8 cellular contexts compared by ENCODE assay signal in genomic region chr4:2800691-2801596, GRCh38. TPM values are rescaled to one million over a fixed set of nuclear protein-coding genes. Genes with fewer than 3 reads are reported as not detected.
DNase-seq lines count a peak whose midpoint lies in the region; ATAC-seq and TF ChIP-seq lines count a peak whose summit lies in the region.

No MANE protein-coding gene starts in this region.

- H3K9ac ChIP-seq in mesendoderm (ENCODE audit: low read length): peak overlapping the region; percentile 63
- H3K9ac ChIP-seq in Karpas-422 (ENCODE audit: low read length): no peak overlapping the region

- no peak overlapping the region for H3K4ac ChIP-seq in mesendoderm (ENCODE audit: low read depth, low read length)

- peak overlapping the region; percentile 8 for H3K18ac ChIP-seq in mesendoderm (ENCODE audit: low read length)

- H3K27me3 Mint-ChIP-seq in CD4-positive, alpha-beta T cell: no peaks in the 10 kb centered on the region

- peak overlapping the region; percentile 81 for H3K56ac ChIP-seq in mesendoderm (ENCODE audit: low read length)

- peak overlapping the region; percentile 70 for H3K27ac Mint-ChIP-seq in CD4-positive, alpha-beta T cell

- DNase-seq in CD4-positive, alpha-beta T cell: peak in 1 of 10 experiments; percentile 41
- DNase-seq in SIG-M5 (lab: John Stamatoyannopoulos, UW) (peak; percentile 61), dermis blood vessel endothelial cell (peak; percentile 43), mesendoderm (peak; percentile 79), thoracic aorta (ENCODE audit: low spot score) (no peak), Karpas-422 (no peak), kidney glomerular epithelial cell (lab: John Stamatoyannopoulos, UW) (no peak)

- H3K4me1 ChIP-seq in mesendoderm (ENCODE audit: control insufficient read depth, low read depth, low read length): peaks cover 2% of the 10 kb centered on the region
- H3K4me1 ChIP-seq in thoracic aorta (ENCODE audit: control insufficient read depth in 1 of 2, low read depth in 2 of 2): peaks cover 23 to 24% of the 10 kb centered on the region in 2 donors
- H3K4me1 ChIP-seq in Karpas-422 (ENCODE audit: low read length): peaks cover 37% of the 10 kb centered on the region

- no CpG with 5 or more reads among the region's 29 CpGs for WGBS in mesendoderm (ENCODE audit: extremely low coverage, insufficient coverage, low lambda C conversion rate)

- H3K79me2 ChIP-seq in mesendoderm (ENCODE audit: control insufficient read depth, insufficient read depth, low read length) (no peaks in the 10 kb centered on the region), Karpas-422 (ENCODE audit: low read length) (no peaks in the 10 kb centered on the region)

- H3K4me1 Mint-ChIP-seq in CD4-positive, alpha-beta T cell (ENCODE audit: low read depth): peaks cover 31% of the 10 kb centered on the region

- H3K4me3 ChIP-seq in mesendoderm (ENCODE audit: low read length) (no peak overlapping the region), thoracic aorta (peak overlapping the region; percentile 28), Karpas-422 (ENCODE audit: low read length) (no peak overlapping the region)

- H2BK5ac ChIP-seq in mesendoderm (ENCODE audit: low read length): peak overlapping the region; percentile 73

- peak overlapping the region; percentile 51 for H3K4me3 Mint-ChIP-seq in CD4-positive, alpha-beta T cell

- POLR2A ChIA-PET in CD4-positive, alpha-beta T cell (lab: Charles Lee): interaction anchor here (0.7 to 5.0 kb wide), 2 partner anchors 10 to 38 kb away, joined by 3 to 58 read pairs; no protein-coding TSS in a partner anchor

- no peak overlapping the region for H4K8ac ChIP-seq in mesendoderm (ENCODE audit: low read depth, low read length)

- no peak overlapping the region for H3K27ac ChIP-seq in CD4-positive, alpha-beta T cell (ENCODE audit: low read depth, low read length)
- peak overlapping the region; percentile 28 for H3K27ac ChIP-seq in mesendoderm (ENCODE audit: low read depth, low read length)
- H3K27ac ChIP-seq in thoracic aorta: peak overlapping the region; percentile 19 to 25
- H3K27ac ChIP-seq in Karpas-422 (ENCODE audit: low read length): no peak overlapping the region

- ATAC-seq in CD4-positive, alpha-beta T cell (ENCODE audit: poor library complexity): no peak
- ATAC-seq in GM21723 (IDR thresholded peaks at IDR 0.05; ENCODE audit: unreplicated experiment) (peak; percentile 48), thoracic aorta (ENCODE audit: insufficient number of reproducible peaks, low FRiP score, low read depth) (no peak)

- no peaks in the 10 kb centered on the region for H3K36me3 ChIP-seq in mesendoderm (ENCODE audit: control insufficient read depth, insufficient read depth, low read length)
- no peaks in the 10 kb centered on the region for H3K36me3 ChIP-seq in thoracic aorta
- H3K36me3 ChIP-seq in Karpas-422 (ENCODE audit: insufficient read depth, low read length): no peaks in the 10 kb centered on the region

- H3K79me1 ChIP-seq in mesendoderm (ENCODE audit: low read length): no peaks in the 10 kb centered on the region

- H3K23ac ChIP-seq in mesendoderm (ENCODE audit: low read length): no peak overlapping the region

- no peak overlapping the region for H2AFZ ChIP-seq in Karpas-422 (ENCODE audit: low read length)

- no peaks in the 10 kb centered on the region for H3K9me3 Mint-ChIP-seq in CD4-positive, alpha-beta T cell

- H4K20me1 ChIP-seq in Karpas-422 (ENCODE audit: insufficient read depth, low read depth, low read length): peaks cover 5% of the 10 kb centered on the region; the same call in 1 of the 2 replicates

- intact Hi-C loops in CD4-positive, alpha-beta T cell (cut with DNase I, micrococcal nuclease): no loop called here

- H2AK5ac ChIP-seq in mesendoderm (ENCODE audit: low read length): no peak overlapping the region

- no peak overlapping the region for H4K5ac ChIP-seq in mesendoderm (ENCODE audit: low read length)

- H3K4me2 ChIP-seq in mesendoderm (ENCODE audit: low read length) (no peak overlapping the region), Karpas-422 (ENCODE audit: low read depth, low read length, poor library complexity, severe bottlenecking) (no peak overlapping the region)

- no peak overlapping the region for H2BK15ac ChIP-seq in mesendoderm (replicated peaks; ENCODE audit: low read depth)

- H3K27me3 ChIP-seq in CD4-positive, alpha-beta T cell (ENCODE audit: control insufficient read depth, insufficient read depth, low read length): no peaks in the 10 kb centered on the region
- H3K27me3 ChIP-seq in mesendoderm (ENCODE audit: insufficient read depth, low read length, poor library complexity) (no peaks in the 10 kb centered on the region), thoracic aorta (replicated peaks; ENCODE audit: insufficient read depth) (no peaks in the 10 kb centered on the region), Karpas-422 (ENCODE audit: low read length) (no peaks in the 10 kb centered on the region)

- CTCF ChIA-PET in CD4-positive, alpha-beta T cell (lab: Charles Lee): no interaction called here

- H3K36me3 Mint-ChIP-seq in CD4-positive, alpha-beta T cell (ENCODE audit: low read depth): no peaks in the 10 kb centered on the region

- H3K9me3 ChIP-seq in CD4-positive, alpha-beta T cell (ENCODE audit: control insufficient read depth, low read length): no peaks in the 10 kb centered on the region
- H3K9me3 ChIP-seq in thoracic aorta (no peaks in the 10 kb centered on the region), Karpas-422 (ENCODE audit: low read length) (no peaks in the 10 kb centered on the region)

- TF ChIP-seq CTCF in CD4-positive, alpha-beta T cell (IDR thresholded peaks at IDR 0.05): no peak
- TF ChIP-seq CTCF in thoracic aorta (IDR thresholded peaks at IDR 0.05): no peak

- H3K9me2 ChIP-seq in Karpas-422 (replicated peaks; ENCODE audit: insufficient read depth, low read length): no peaks in the 10 kb centered on the region

- H2BK120ac ChIP-seq in mesendoderm (ENCODE audit: low read depth, low read length): no peak overlapping the region

RNA-seq across cellular contexts. Expression of gene SH3BP2, which starts 8.1 kb away (rescaled TPM):
- total RNA-seq in CD4-positive, alpha-beta T cell: 10 to 100 TPM; 30.1 to 30.5 TPM
- 26.4 and 29.6 TPM in 2 replicates for total RNA-seq in dermis blood vessel endothelial cell
- polyA plus RNA-seq in mesendoderm (2013, experiment 1 of 2): 19.3 TPM
- 19.0 TPM for polyA plus RNA-seq in mesendoderm (2013, experiment 2 of 2)
- total RNA-seq in thoracic aorta: 10 to 100 TPM; 56.0 to 61.7 TPM
- total RNA-seq in Karpas-422 (2014; rRNA removed; shearing (Covaris generic); ENCODE audit: low replicate concordance): 17.2 and 29.9 TPM in 2 replicates

RNA-seq across cellular contexts. Expression of gene ADD1, which starts 42.7 kb away (rescaled TPM):
- total RNA-seq in CD4-positive, alpha-beta T cell: 100 to 1,000 TPM; 153 TPM
- 168 and 270 TPM in 2 replicates for total RNA-seq in dermis blood vessel endothelial cell
- polyA plus RNA-seq in mesendoderm (2013, experiment 1 of 2): 202 TPM
- polyA plus RNA-seq in mesendoderm (2013, experiment 2 of 2): 195 TPM
- 100 to 1,000 TPM; 256 to 338 TPM for total RNA-seq in thoracic aorta
- 62.9 and 69.7 TPM in 2 replicates for total RNA-seq in Karpas-422 (2014; rRNA removed; shearing (Covaris generic); ENCODE audit: low replicate concordance)

RNA-seq across cellular contexts. Expression of gene TNIP2, which starts 44.8 kb away (rescaled TPM):
- 10 to 100 TPM; 43.8 to 49.1 TPM for total RNA-seq in CD4-positive, alpha-beta T cell
- total RNA-seq in dermis blood vessel endothelial cell: 119 and 122 TPM in 2 replicates
- polyA plus RNA-seq in mesendoderm (2013, experiment 1 of 2): 23.2 TPM
- 25.0 TPM for polyA plus RNA-seq in mesendoderm (2013, experiment 2 of 2)
- 10 to 100 TPM; 67.3 to 84.8 TPM for total RNA-seq in thoracic aorta
- 30.6 and 92.0 TPM in 2 replicates for total RNA-seq in Karpas-422 (2014; rRNA removed; shearing (Covaris generic); ENCODE audit: low replicate concordance)

Comparison
In these comparisons a context has a peak if more than half of its experiments do, and no peak if none do; other contexts are left out.
1. DNase-seq: peak in SIG-M5 (single experiment), dermis blood vessel endothelial cell (single experiment) and mesendoderm (single experiment); none in thoracic aorta (single experiment), Karpas-422 (single experiment) and kidney glomerular epithelial cell (single experiment).
2. H3K27ac ChIP-seq: peak in mesendoderm (single experiment) and thoracic aorta (2 of 2); none in CD4-positive, alpha-beta T cell (single experiment) and Karpas-422 (single experiment).